In the genomic region with DNA sequence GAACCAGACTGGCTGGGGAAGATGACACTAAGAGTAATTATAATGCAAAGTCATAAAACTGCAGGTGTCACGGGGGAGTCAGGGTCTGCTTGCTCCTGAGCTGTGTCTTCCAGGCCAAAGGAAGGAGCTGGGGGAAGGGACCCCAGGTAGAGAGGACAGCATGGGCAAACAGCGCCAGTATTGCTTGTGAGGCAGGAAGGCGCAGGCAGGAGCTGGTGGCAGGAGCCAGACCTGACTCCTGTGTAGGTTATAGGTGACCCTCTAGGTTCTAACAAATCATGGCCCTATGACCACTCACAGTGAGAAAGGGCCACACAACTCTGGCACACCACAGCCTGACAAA, we compare ENCODE assay signal across 11 cellular contexts. TPM values are rescaled to one million over a fixed set of nuclear protein-coding genes. Genes with fewer than 3 reads are reported as not detected.
DNase-seq lines count a peak whose midpoint lies in the region; ATAC-seq and TF ChIP-seq lines count a peak whose summit lies in the region.
"Had no signal": no experiment of that assay in that cellular context is flagged by ENCODE, and none has a peak within 500 bp of the region (broad histone marks: within the 10 kb centered on the region; RNA-seq: fewer than 3 reads in every experiment).

No MANE protein-coding gene starts in this region.

- no peak for TF ChIP-seq POLR2A in heart left ventricle (IDR thresholded peaks at IDR 0.05)

- peaks cover 86% of the 10 kb centered on the region for H3K36me3 Mint-ChIP-seq in activated naive CD8-positive, alpha-beta T cell treated with anti-CD3 and anti-CD28 coated beads, Interleukin-2, amount 50 U/mL, for 24 hours (ENCODE audit: low read depth)
- peaks cover 31 to 87% (median 34%) of the 10 kb centered on the region in 5 donors for H3K36me3 Mint-ChIP-seq in naive thymus-derived CD4-positive, alpha-beta T cell

- no peak for TF ChIP-seq CTCF in heart left ventricle (IDR thresholded peaks at IDR 0.05)
- no peak for TF ChIP-seq CTCF in thoracic aorta (IDR thresholded peaks at IDR 0.05)

- H3K9me3 ChIP-seq in heart left ventricle (no peaks in the 10 kb centered on the region), thoracic aorta (no peaks in the 10 kb centered on the region), SJCRH30 (replicated peaks) (no peaks in the 10 kb centered on the region)
- H3K9me3 ChIP-seq in naive thymus-derived CD4-positive, alpha-beta T cell (ENCODE audit: control insufficient read depth in 2 of 3, low read length in 3 of 3): no peaks in the 10 kb centered on the region

- POLR2A ChIA-PET in naive thymus-derived CD4-positive, alpha-beta T cell (lab: Charles Lee): interaction anchor here (0.9 to 25.1 kb wide), 5 partner anchors 10 to 1061 kb away, joined by 4 to 730 read pairs (median 101); a partner anchor contains a TSS

- peak overlapping the region in 10 of 12 donors; percentile 61 to 95 (median 82) for H3K4me3 ChIP-seq in heart left ventricle
- H3K4me3 ChIP-seq in naive thymus-derived CD4-positive, alpha-beta T cell (ENCODE audit: low read length): peak overlapping the region; percentile 93
- H3K4me3 ChIP-seq in thoracic aorta: peak overlapping the region; percentile 92
- H3K4me3 ChIP-seq in SJCRH30: no peak overlapping the region

- peaks cover 5 to 88% (median 77%) of the 10 kb centered on the region in 12 donors for H3K4me1 ChIP-seq in heart left ventricle
- peaks cover 65% of the 10 kb centered on the region in 2 donors for H3K4me1 ChIP-seq in naive thymus-derived CD4-positive, alpha-beta T cell (ENCODE audit: control insufficient read depth in 2 of 2, insufficient read depth in 2 of 2, low read length in 2 of 2)
- peaks cover 31 to 69% of the 10 kb centered on the region in 2 donors for H3K4me1 ChIP-seq in thoracic aorta (ENCODE audit: control insufficient read depth in 1 of 2, low read depth in 2 of 2)
- no peaks in the 10 kb centered on the region; the same call in 1 of the 2 replicates for H3K4me1 ChIP-seq in SJCRH30

- WGBS in heart left ventricle, 4 donors: 78 to 100% (median 90%) methylated on average over 3 of the region's 3 CpGs

- intact Hi-C loops in heart left ventricle (cut with DNase I) (loop anchor here in 6 of 10 donors (5.0 to 10.0 kb wide), 10 partner anchors 92 to 1075 kb away; a partner anchor contains a TSS), Right ventricle myocardium inferior (cut with DNase I) (loop anchor here (5.0 kb wide), 2 partner anchors 172 to 262 kb away; a partner anchor contains a TSS)
- intact Hi-C loops in naive thymus-derived CD4-positive, alpha-beta T cell (cut with micrococcal nuclease): loop anchor here (2.0 to 10.0 kb wide), 6 partner anchors 107 to 1545 kb away; a partner anchor contains a TSS

- peaks cover 59% of the 10 kb centered on the region for H3K4me1 Mint-ChIP-seq in activated naive CD8-positive, alpha-beta T cell treated with anti-CD3 and anti-CD28 coated beads, Interleukin-2, amount 50 U/mL, for 24 hours
- peaks cover 51 to 89% (median 72%) of the 10 kb centered on the region in 7 donors for H3K4me1 Mint-ChIP-seq in naive thymus-derived CD4-positive, alpha-beta T cell

- peaks cover 2% of the 10 kb centered on the region for H3K27me3 Mint-ChIP-seq in activated naive CD8-positive, alpha-beta T cell treated with anti-CD3 and anti-CD28 coated beads, Interleukin-2, amount 50 U/mL, for 24 hours
- peaks cover 0 to 2% (median 0%) of the 10 kb centered on the region in 5 donors for H3K27me3 Mint-ChIP-seq in naive thymus-derived CD4-positive, alpha-beta T cell

- H3K27ac Mint-ChIP-seq in activated naive CD8-positive, alpha-beta T cell treated with anti-CD3 and anti-CD28 coated beads, Interleukin-2, amount 50 U/mL, for 24 hours: peak overlapping the region; percentile 100
- H3K27ac Mint-ChIP-seq in naive thymus-derived CD4-positive, alpha-beta T cell: peak overlapping the region; percentile 53 to 96 (median 93)

- ATAC-seq in heart left ventricle: no peak
- no peak for ATAC-seq in Right ventricle myocardium inferior
- ATAC-seq in activated naive CD8-positive, alpha-beta T cell treated with anti-CD3 and anti-CD28 coated beads, Interleukin-2, amount 50 U/mL, for 24 hours: no peak
- ATAC-seq in naive thymus-derived CD4-positive, alpha-beta T cell: no peak
- ATAC-seq in thoracic aorta (ENCODE audit: insufficient number of reproducible peaks, low FRiP score, low read depth): no peak

- CTCF ChIA-PET in naive thymus-derived CD4-positive, alpha-beta T cell (lab: Charles Lee): interaction anchor here (0.8 to 13.9 kb wide), 8 partner anchors 8 to 1644 kb away, joined by 3 to 578 read pairs (median 6); a partner anchor contains a TSS

- peak overlapping the region; percentile 100 for H3K4me3 Mint-ChIP-seq in activated naive CD8-positive, alpha-beta T cell treated with anti-CD3 and anti-CD28 coated beads, Interleukin-2, amount 50 U/mL, for 24 hours
- H3K4me3 Mint-ChIP-seq in naive thymus-derived CD4-positive, alpha-beta T cell: peak overlapping the region; percentile 83 to 98 (median 92)

- H3K36me3 ChIP-seq in heart left ventricle (peaks cover 0 to 53% (median 25%) of the 10 kb centered on the region in 9 donors), thoracic aorta (peaks cover 17% of the 10 kb centered on the region), SJCRH30 (peaks cover 5% of the 10 kb centered on the region)
- H3K36me3 ChIP-seq in naive thymus-derived CD4-positive, alpha-beta T cell (ENCODE audit: control insufficient read depth in 2 of 3, insufficient read depth in 3 of 3, low read length in 3 of 3): peaks cover 12 to 58% (median 25%) of the 10 kb centered on the region in 3 experiments

- no peaks in the 10 kb centered on the region for H3K9me3 Mint-ChIP-seq in activated naive CD8-positive, alpha-beta T cell treated with anti-CD3 and anti-CD28 coated beads, Interleukin-2, amount 50 U/mL, for 24 hours
- H3K9me3 Mint-ChIP-seq in naive thymus-derived CD4-positive, alpha-beta T cell: peaks cover 0 to 2% (median 0%) of the 10 kb centered on the region in 11 donors

- H3K27ac ChIP-seq in heart left ventricle: peak overlapping the region in 8 of 12 donors; percentile 82 to 100 (median 98)
- H3K27ac ChIP-seq in naive thymus-derived CD4-positive, alpha-beta T cell (ENCODE audit: low read depth, low read length): peak overlapping the region; percentile 93
- H3K27ac ChIP-seq in thoracic aorta: no peak overlapping the region
- H3K27ac ChIP-seq in SJCRH30: no peak overlapping the region
- H3K27ac ChIP-seq: WERI-Rb-1 had no signal

- H3K27me3 ChIP-seq in heart left ventricle (no peaks in the 10 kb centered on the region), thoracic aorta (replicated peaks; ENCODE audit: insufficient read depth) (no peaks in the 10 kb centered on the region), SJCRH30 (no peaks in the 10 kb centered on the region)
- H3K27me3 ChIP-seq in naive thymus-derived CD4-positive, alpha-beta T cell (ENCODE audit: control insufficient read depth in 2 of 2, insufficient read depth in 2 of 2, low read length in 2 of 2): no peaks in the 10 kb centered on the region

- DNase-seq in heart left ventricle: no peak
- DNase-seq in Right ventricle myocardium inferior (ENCODE audit: missing footprints): no peak
- peak; percentile 20 for DNase-seq in activated naive CD8-positive, alpha-beta T cell treated with anti-CD3 and anti-CD28 coated beads, Interleukin-2, amount 50 U/mL, for 24 hours
- DNase-seq in naive thymus-derived CD4-positive, alpha-beta T cell: no peak
- DNase-seq in thoracic aorta (ENCODE audit: low spot score): no peak
- no peak for DNase-seq in SJCRH30
- no peak for DNase-seq in hypothalamus (lab: John Stamatoyannopoulos, UW)
- no peak for DNase-seq in NCI-H345 treated with DMSO at 0.1 percent for 48 hours (lab: John Stamatoyannopoulos, UW; ENCODE audit: unreplicated experiment)
- DNase-seq: GOT3, posterior cingulate gyrus, WERI-Rb-1 had no signal

RNA-seq across cellular contexts. Expression of a gene that starts 1.9 kb away (rescaled TPM):
- total RNA-seq in heart left ventricle (10 to 100 TPM; 10.1 to 57.0 (median 20.3) TPM), Right ventricle myocardium inferior (13.2 TPM), thoracic aorta (10 to 100 TPM in 1 of 2 donors, 1 to 10 TPM in 1; 4.1 to 13.3 TPM)
- polyA plus RNA-seq in heart left ventricle: 10 to 100 TPM in 1 of 2 donors, 1 to 10 TPM in 1; 6.9 to 30.1 TPM
- 100 to 1,000 TPM in 1 of 5 experiments, 10 to 100 TPM in 4; 10.9 to 486 (median 28.5) TPM for total RNA-seq in naive thymus-derived CD4-positive, alpha-beta T cell
- 100 to 1,000 TPM; 134 to 150 TPM for polyA plus RNA-seq in naive thymus-derived CD4-positive, alpha-beta T cell
- total RNA-seq in SJCRH30 (2014; rRNA removed; shearing (Covaris generic)): 8.4 and 8.6 TPM in 2 replicates

RNA-seq across cellular contexts. Expression of a gene that starts 7.2 kb away (rescaled TPM):
- total RNA-seq in heart left ventricle: 100 to 1,000 TPM; 239 to 398 (median 316) TPM
- polyA plus RNA-seq in heart left ventricle: 100 to 1,000 TPM; 226 to 247 TPM
- 412 TPM for total RNA-seq in Right ventricle myocardium inferior
- 100 to 1,000 TPM in 1 of 5 experiments, 10 to 100 TPM in 4; 26.7 to 196 (median 37.7) TPM for total RNA-seq in naive thymus-derived CD4-positive, alpha-beta T cell
- 10 to 100 TPM; 53.4 to 54.1 TPM for polyA plus RNA-seq in naive thymus-derived CD4-positive, alpha-beta T cell
- total RNA-seq in thoracic aorta: 10 to 100 TPM; 20.6 to 31.1 TPM
- total RNA-seq in SJCRH30 (2014; rRNA removed; shearing (Covaris generic)): 24.1 and 24.2 TPM in 2 replicates

RNA-seq across cellular contexts. Expression of a gene that starts 40.4 kb away (rescaled TPM):
- total RNA-seq in heart left ventricle: 10 to 100 TPM in 7 of 9 donors, 1 to 10 TPM in 2; 7.8 to 19.7 (median 13.8) TPM
- 10 to 100 TPM; 10.9 to 16.7 TPM for polyA plus RNA-seq in heart left ventricle
- total RNA-seq in Right ventricle myocardium inferior: 14.0 TPM
- 10 to 100 TPM; 32.1 to 71.1 (median 66.1) TPM for total RNA-seq in naive thymus-derived CD4-positive, alpha-beta T cell
- 10 to 100 TPM; 35.2 to 35.3 TPM for polyA plus RNA-seq in naive thymus-derived CD4-positive, alpha-beta T cell
- 10 to 100 TPM in 1 of 2 donors, 1 to 10 TPM in 1; 5.4 to 12.7 TPM for total RNA-seq in thoracic aorta
- total RNA-seq in SJCRH30 (2014; rRNA removed; shearing (Covaris generic)): 6.2 and 6.3 TPM in 2 replicates

RNA-seq across cellular contexts. Expression of a gene that starts 42.2 kb away (rescaled TPM):
- 10 to 100 TPM; 25.4 to 56.8 (median 40.0) TPM for total RNA-seq in heart left ventricle
- 10 to 100 TPM; 28.7 to 28.9 TPM for polyA plus RNA-seq in heart left ventricle
- total RNA-seq in Right ventricle myocardium inferior: 48.4 TPM
- 10 to 100 TPM; 11.1 to 67.5 (median 16.4) TPM for total RNA-seq in naive thymus-derived CD4-positive, alpha-beta T cell
- 10 to 100 TPM; 12.8 to 17.4 TPM for polyA plus RNA-seq in naive thymus-derived CD4-positive, alpha-beta T cell
- 10 to 100 TPM in 1 of 2 donors, 1 to 10 TPM in 1; 7.8 to 19.0 TPM for total RNA-seq in thoracic aorta
- 1.1 and 2.4 TPM in 2 replicates for total RNA-seq in SJCRH30 (2014; rRNA removed; shearing (Covaris generic))

Comparison
In these comparisons a context has a peak if more than half of its experiments do, and no peak if none do; other contexts are left out.
1. H3K27ac ChIP-seq: peak in heart left ventricle (8 of 12) and naive thymus-derived CD4-positive, alpha-beta T cell (single experiment); none in thoracic aorta (0 of 2) and SJCRH30 (single experiment).